In the genomic region with DNA sequence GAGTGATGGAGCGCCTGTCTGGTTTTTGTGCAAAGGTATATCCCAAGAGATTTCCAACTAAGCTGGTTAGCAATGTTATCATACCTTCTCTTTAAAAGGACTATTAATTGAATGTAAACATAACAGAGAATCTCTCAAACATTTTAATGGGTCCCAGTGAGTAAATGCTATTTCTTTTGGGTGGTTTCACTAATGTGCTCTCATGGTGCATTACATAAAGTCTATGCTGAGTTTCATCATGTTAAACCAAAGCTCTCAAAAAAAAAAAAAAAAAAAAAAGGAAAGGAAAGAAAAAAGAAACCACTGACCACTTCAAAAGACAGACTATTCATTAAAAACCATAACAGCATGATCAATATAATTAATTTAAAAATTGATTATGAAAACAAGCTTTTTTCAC, we compare ENCODE assay signal across 26 cellular contexts.
"Had no signal": no experiment of that assay in that cellular context is flagged by ENCODE, and none has a peak within 500 bp of the region (broad histone marks: within the 10 kb centered on the region; RNA-seq: fewer than 3 reads in every experiment).

No MANE protein-coding gene starts in this region.

- H3K9ac ChIP-seq: KMS-11 had no signal

- ATAC-seq: activated CD8-positive, alpha-beta memory T cell treated with anti-CD3 and anti-CD28 coated beads, Interleukin-2, amount 10 ng/mL, durations not matched to agents 7 days and 5 days; Right ventricle myocardium inferior had no signal

- H3K27me3 Mint-ChIP-seq: activated B cell treated with CpG ODN at 0.5 μM for 24 hours; activated CD4-positive, alpha-beta T cell treated with anti-CD3 and anti-CD28 coated beads, Interleukin-2, amount 10 ng/mL, durations not matched to agents 24 days and 14 days; activated CD8-positive, alpha-beta memory T cell treated with anti-CD3 and anti-CD28 coated beads, Interleukin-2, amount 10 ng/mL, durations not matched to agents 7 days and 5 days; activated naive CD8-positive, alpha-beta T cell; activated T-cell treated with anti-CD3 and anti-CD28 coated beads, Interleukin-2, amount 50 U/mL, for 24 hours had no signal

- H3K4me3 Mint-ChIP-seq: activated B cell treated with CpG ODN at 0.5 μM for 24 hours; activated CD4-positive, alpha-beta T cell treated with anti-CD3 and anti-CD28 coated beads, Interleukin-2, amount 10 ng/mL, durations not matched to agents 24 days and 14 days; activated CD8-positive, alpha-beta memory T cell treated with anti-CD3 and anti-CD28 coated beads, Interleukin-2, amount 10 ng/mL, durations not matched to agents 7 days and 5 days; activated naive CD8-positive, alpha-beta T cell; activated T-cell treated with anti-CD3 and anti-CD28 coated beads, Interleukin-2, amount 50 U/mL, for 24 hours; activated T-helper 1 cell treated with anti-CD3 and anti-CD28 coated beads, Interleukin-12 subunit alpha, Interleukin-12 subunit beta, Interleukin-2, Interleukin-4 antibody, amounts not matched to agents 30 ng/mL and 10 ng/mL and 1 ng/mL, durations not matched to agents 14 hours and 24 hours and 36 hours; T-helper 2 cell treated with Interferon-gamma antibody and Interleukin-4, amounts not matched to agents 5 μg/mL and 100 μg/mL, for 36 hours had no signal

- H3K9me3 ChIP-seq: MG63 had no signal

- H3K36me3 Mint-ChIP-seq: activated CD8-positive, alpha-beta memory T cell treated with anti-CD3 and anti-CD28 coated beads, Interleukin-2, amount 10 ng/mL, durations not matched to agents 7 days and 5 days; activated naive CD8-positive, alpha-beta T cell had no signal

- H3K4me3 ChIP-seq: cardiac muscle cell, MG63, SK-N-MC had no signal

- H3K27me3 ChIP-seq: brain microvascular endothelial cell, cardiac muscle cell, MG63 had no signal

- H3K4me1 Mint-ChIP-seq: activated B cell treated with CpG ODN at 0.5 μM for 24 hours; activated CD4-positive, alpha-beta T cell treated with anti-CD3 and anti-CD28 coated beads, Interleukin-2, amount 10 ng/mL, durations not matched to agents 24 days and 14 days; activated CD8-positive, alpha-beta memory T cell treated with anti-CD3 and anti-CD28 coated beads, Interleukin-2, amount 10 ng/mL, durations not matched to agents 7 days and 5 days had no signal

- H3K9me3 Mint-ChIP-seq: activated B cell treated with CpG ODN at 0.5 μM for 24 hours; activated CD4-positive, alpha-beta T cell treated with anti-CD3 and anti-CD28 coated beads, Interleukin-2, amount 10 ng/mL, durations not matched to agents 24 days and 14 days; activated T-cell treated with anti-CD3 and anti-CD28 coated beads, Interleukin-2, amount 50 U/mL, for 24 hours; activated T-helper 1 cell treated with anti-CD3 and anti-CD28 coated beads, Interleukin-12 subunit alpha, Interleukin-12 subunit beta, Interleukin-2, Interleukin-4 antibody, amounts not matched to agents 30 ng/mL and 10 ng/mL and 1 ng/mL, durations not matched to agents 14 hours and 24 hours and 36 hours; T-helper 2 cell treated with Interferon-gamma antibody and Interleukin-4, amounts not matched to agents 5 μg/mL and 100 μg/mL, for 36 hours had no signal

- H3K4me2 ChIP-seq: KMS-11 had no signal

- H3K27ac ChIP-seq: brain microvascular endothelial cell, cardiac muscle cell, KMS-11, SK-N-MC had no signal

- DNase-seq: activated B cell treated with CpG ODN at 0.5 μM for 24 hours; activated CD4-positive, alpha-beta T cell treated with anti-CD3 and anti-CD28 coated beads for 1 hour; activated CD4-positive, alpha-beta T cell treated with anti-CD3 and anti-CD28 coated beads, Interleukin-2, amount 10 ng/mL, durations not matched to agents 24 days and 14 days; activated CD4-positive, alpha-beta T cell treated with anti-CD3 and anti-CD28 coated beads, Interleukin-2, amount 50 U/mL, for 48 hours; activated CD8-positive, alpha-beta memory T cell treated with anti-CD3 and anti-CD28 coated beads, Interleukin-2, amount 10 ng/mL, durations not matched to agents 7 days and 5 days; activated effector memory CD4-positive, alpha-beta T cell treated with anti-CD3 and anti-CD28 coated beads, Interleukin-2, amount 50 U/mL, for 16 hours; activated naive CD4-positive, alpha-beta T cell treated with Interleukin-2 at 50 U/mL for 16 hours; activated T-cell treated with anti-CD3 and anti-CD28 coated beads, Interleukin-2, amount 50 U/mL, for 24 hours; brain microvascular endothelial cell; MG63; MV-4-11; NCI-H1092 treated with DMSO at 0.1 percent for 48 hours; NCI-H1417 treated with DMSO at 0.1 percent for 48 hours; NCI-H1694; NCI-H2029; NCI-H2107; NCI-H510A treated with DMSO at 0.1 percent for 48 hours; RPMI8226; SW 1271 had no signal

- H3K27ac Mint-ChIP-seq: activated B cell treated with CpG ODN at 0.5 μM for 24 hours; activated CD4-positive, alpha-beta T cell treated with anti-CD3 and anti-CD28 coated beads, Interleukin-2, amount 10 ng/mL, durations not matched to agents 24 days and 14 days; activated CD8-positive, alpha-beta memory T cell treated with anti-CD3 and anti-CD28 coated beads, Interleukin-2, amount 10 ng/mL, durations not matched to agents 7 days and 5 days; activated naive CD8-positive, alpha-beta T cell; activated T-cell treated with anti-CD3 and anti-CD28 coated beads, Interleukin-2, amount 50 U/mL, for 24 hours; activated T-helper 1 cell treated with anti-CD3 and anti-CD28 coated beads, Interleukin-12 subunit alpha, Interleukin-12 subunit beta, Interleukin-2, Interleukin-4 antibody, amounts not matched to agents 30 ng/mL and 10 ng/mL and 1 ng/mL, durations not matched to agents 14 hours and 24 hours and 36 hours; T-helper 2 cell treated with Interferon-gamma antibody and Interleukin-4, amounts not matched to agents 5 μg/mL and 100 μg/mL, for 36 hours had no signal

- H3K36me3 ChIP-seq: brain microvascular endothelial cell, cardiac muscle cell, MG63 had no signal
